ENCODE assay signal across 2 cellular contexts in genomic region chr19:57241181-57241580, GRCh38.
A peak's percentile ranks its signal among the peaks of the same experiment; 100 is the strongest.
TF ChIP-seq lines count a peak whose summit lies in the region.

No MANE protein-coding gene starts in this region.

TF ChIP-seq in K562, 482 proteins besides CTCF, POLR2A, EP300 and RAD21:
- TF ChIP-seq PHB (CRISPR knock-in tag; IDR thresholded peaks at IDR 0.05), result no peak
- TF ChIP-seq ETS2 (tag; IDR thresholded peaks at IDR 0.05; ENCODE audit: borderline replicate concordance, poor library complexity, severe bottlenecking), result no peak
- 0 out of 2 replicates have a peak, but pooled peaks have one; percentile 22 for TF ChIP-seq HMBOX1 (IDR thresholded peaks at IDR 0.05)
TF ChIP-seq in K562: peak in this region for 1.

TF ChIP-seq in HepG2, 621 proteins besides CTCF, POLR2A, EP300 and RAD21:
- no peak for TF ChIP-seq NKX3-1 (CRISPR knock-in tag; IDR thresholded peaks at IDR 0.05)
- no peak for TF ChIP-seq SETDB1 (CRISPR knock-in tag; IDR thresholded peaks at IDR 0.05; ENCODE audit: borderline replicate concordance)
- no peak for TF ChIP-seq ZNF383 (CRISPR knock-in tag; IDR thresholded peaks at IDR 0.05; ENCODE audit: borderline replicate concordance)
- TF ChIP-seq GTF3A (CRISPR knock-in tag; conservative IDR thresholded peaks at IDR 0.05), result no peak
- no peak for TF ChIP-seq XRCC5 (optimal IDR thresholded peaks at IDR 0.05; ENCODE audit: low read length)
- TF ChIP-seq AGO2 (optimal IDR thresholded peaks at IDR 0.05; ENCODE audit: low read depth, low read length), result no peak
- TF ChIP-seq, protein P1, sequence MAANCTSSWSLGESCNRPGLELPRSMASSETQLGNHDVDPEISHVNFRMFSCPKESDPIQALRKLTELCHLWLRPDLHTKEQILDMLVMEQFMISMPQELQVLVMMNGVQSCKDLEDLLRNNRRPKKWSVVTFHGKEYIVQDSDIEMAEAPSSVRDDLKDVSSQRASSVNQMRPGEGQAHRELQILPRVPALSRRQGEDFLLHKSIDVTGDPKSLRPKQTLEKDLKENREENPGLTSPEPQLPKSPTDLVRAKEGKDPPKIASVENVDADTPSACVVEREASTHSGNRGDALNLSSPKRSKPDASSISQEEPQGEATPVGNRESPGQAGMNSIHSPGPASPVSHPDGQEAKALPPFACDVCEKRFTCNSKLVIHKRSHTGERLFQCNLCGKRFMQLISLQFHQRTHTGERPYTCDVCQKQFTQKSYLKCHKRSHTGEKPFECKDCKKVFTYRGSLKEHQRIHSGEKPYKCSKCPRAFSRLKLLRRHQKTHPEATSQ (CRISPR knock-in tag; IDR thresholded peaks at IDR 0.05; ENCODE audit: borderline replicate concordance), result 0 out of 2 replicates have a peak, but pooled peaks have one; percentile 13
